In genomic region chr6:118913161-118913560, GRCh38 we compare ENCODE assay signal across 18 cellular contexts.
"Had no signal": no experiment of that assay in that cellular context is flagged by ENCODE, and none has a peak within 500 bp of the region (broad histone marks: within the 10 kb centered on the region; RNA-seq: fewer than 3 reads in every experiment).

No MANE protein-coding gene starts in this region.

- H3K27me3 ChIP-seq: body of pancreas, dorsolateral prefrontal cortex, ovary, vagina had no signal

- H3K4me1 Mint-ChIP-seq: natural killer cell; stimulated activated naive CD8-positive, alpha-beta T cell treated with anti-CD3 and anti-CD28 coated beads, Interleukin-15, amount 100 ng/mL, for 72 hours had no signal

- H3K27ac Mint-ChIP-seq: activated naive CD8-positive, alpha-beta T cell treated with anti-CD3 and anti-CD28 coated beads, Interleukin-2, amount 10 ng/mL, durations not matched to agents 7 days and 5 days; endodermal cell; natural killer cell had no signal

- H3K27ac ChIP-seq: body of pancreas, epithelial cell of prostate, ovary, vagina had no signal

- H3K9me3 Mint-ChIP-seq: activated CD4-positive, alpha-beta memory T cell treated with anti-CD3 and anti-CD28 coated beads for 36 hours; activated naive CD8-positive, alpha-beta T cell treated with anti-CD3 and anti-CD28 coated beads, Interleukin-2, amount 10 ng/mL, durations not matched to agents 7 days and 5 days; endodermal cell; natural killer cell; stimulated activated naive CD8-positive, alpha-beta T cell treated with anti-CD3 and anti-CD28 coated beads, Interleukin-15, amount 100 ng/mL, for 72 hours had no signal

- H3K27me3 Mint-ChIP-seq: activated CD4-positive, alpha-beta memory T cell treated with anti-CD3 and anti-CD28 coated beads for 36 hours; activated naive CD8-positive, alpha-beta T cell treated with anti-CD3 and anti-CD28 coated beads, Interleukin-2, amount 10 ng/mL, durations not matched to agents 7 days and 5 days; stimulated activated naive CD8-positive, alpha-beta T cell treated with anti-CD3 and anti-CD28 coated beads, Interleukin-15, amount 100 ng/mL, for 72 hours had no signal

- H3K4me1 ChIP-seq: body of pancreas, vagina had no signal

- H3K4me3 Mint-ChIP-seq: activated CD4-positive, alpha-beta memory T cell treated with anti-CD3 and anti-CD28 coated beads for 36 hours; activated naive CD8-positive, alpha-beta T cell treated with anti-CD3 and anti-CD28 coated beads, Interleukin-2, amount 10 ng/mL, durations not matched to agents 7 days and 5 days; endodermal cell; natural killer cell; stimulated activated naive CD8-positive, alpha-beta T cell treated with anti-CD3 and anti-CD28 coated beads, Interleukin-15, amount 100 ng/mL, for 72 hours had no signal

- H3K36me3 ChIP-seq: ovary had no signal

- H3K9me3 ChIP-seq: body of pancreas, ovary, vagina had no signal

- DNase-seq: activated CD4-positive, alpha-beta memory T cell treated with anti-CD3 and anti-CD28 coated beads for 36 hours; activated gamma-delta T cell; activated naive CD8-positive, alpha-beta T cell treated with anti-CD3 and anti-CD28 coated beads, Interleukin-2, amount 10 ng/mL, durations not matched to agents 7 days and 5 days; activated T-cell treated with anti-CD3 and anti-CD28 coated beads, Interleukin-2, amount 50 U/mL, for 48 hours; body of pancreas; endodermal cell; hippocampal formation; left cardiac atrium; mesendoderm; natural killer cell; ovary; stimulated activated CD4-positive, alpha-beta T cell treated with anti-CD3 and anti-CD28 coated beads, Interleukin-4, amount 100 ng/mL, for 1 hour; stimulated activated naive CD8-positive, alpha-beta T cell treated with anti-CD3 and anti-CD28 coated beads, Interleukin-15, amount 100 ng/mL, for 72 hours; trophoblast cell had no signal

- H3K4me3 ChIP-seq: body of pancreas, dorsolateral prefrontal cortex, ovary, smooth muscle cell, vagina had no signal
